In the genomic region with DNA sequence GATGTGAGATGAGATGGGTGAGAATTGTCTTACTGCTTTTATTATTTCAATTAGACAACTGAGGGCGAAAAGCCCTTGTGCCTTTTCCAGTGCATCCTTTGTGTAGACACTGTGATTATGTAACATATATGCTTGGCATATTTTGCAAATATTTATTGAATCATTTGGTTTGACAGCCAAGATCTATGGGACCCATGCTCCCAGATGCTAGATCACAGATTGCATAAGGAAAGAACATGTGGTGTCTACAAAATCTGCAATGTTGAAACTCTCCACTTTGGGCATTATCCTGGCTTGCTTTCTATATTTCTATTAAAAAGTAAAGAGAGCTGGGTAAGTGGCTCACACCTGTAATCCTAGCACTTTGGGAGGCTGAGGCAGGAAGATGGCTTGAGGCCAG, we compare ENCODE assay signal across 17 cellular contexts. TPM values are rescaled to one million over a fixed set of nuclear protein-coding genes. Genes with fewer than 3 reads are reported as not detected.
DNase-seq lines count a peak whose midpoint lies in the region; ATAC-seq, FAIRE-seq and TF ChIP-seq lines count a peak whose summit lies in the region.
"Had no signal": no experiment of that assay in that cellular context is flagged by ENCODE, and none has a peak within 500 bp of the region (broad histone marks: within the 10 kb centered on the region; RNA-seq: fewer than 3 reads in every experiment).

No MANE protein-coding gene starts in this region.

- H3K4me3 ChIP-seq in HepG2 (replicated peaks in 1 of 3; ENCODE audit: insufficient read depth in 1 of 3, low read depth in 2 of 3, low read length in 3 of 3) (no peak overlapping the region; a peak in 1 of 6 replicates), right lobe of liver (no peak overlapping the region), fibroblast of villous mesenchyme (ENCODE audit: low read depth, low read length) (no peak overlapping the region)
- H3K4me3 ChIP-seq: A549, BLaER1, GM23248 had no signal

- H3K4me1 ChIP-seq in HepG2 (ENCODE audit: insufficient read depth, low read length) (peaks cover 65% of the 10 kb centered on the region), right lobe of liver (peaks cover 0 to 6% (median 0%) of the 10 kb centered on the region in 4 donors)

- FAIRE-seq in HepG2 (lab: Jason Lieb, UNC), result no peak
- FAIRE-seq: A549, GM12891, GM19239, H54 had no signal

- TF ChIP-seq POLR2A in HepG2 (IDR thresholded peaks at IDR 0.05; ENCODE audit: insufficient read depth in 1 of 2, low read depth in 2 of 2, low read length in 2 of 2), result no peak
- TF ChIP-seq POLR2A in right lobe of liver (IDR thresholded peaks at IDR 0.05), result no peak

- H3K4me2 ChIP-seq in HepG2 (ENCODE audit: low read depth, low read length), result peak overlapping the region; percentile 23; the same call in 1 of the 2 replicates
- H3K4me2 ChIP-seq: A549, BLaER1, KMS-11 had no signal

- no peak overlapping the region for H3K9ac ChIP-seq in HepG2 (ENCODE audit: insufficient read depth, low read depth, low read length)
- H3K9ac ChIP-seq: BLaER1, GM23248, KMS-11 had no signal

- no peak for TF ChIP-seq EP300 in HepG2 (IDR thresholded peaks at IDR 0.05; ENCODE audit: low read depth in 2 of 2, low read length in 2 of 2)
- TF ChIP-seq EP300 in HepG2 (CRISPR knock-in tag; IDR thresholded peaks at IDR 0.05; ENCODE audit: borderline replicate concordance), result no peak

- H3K9me3 Mint-ChIP-seq in activated naive CD4-positive, alpha-beta T cell treated with anti-CD3 and anti-CD28 coated beads for 36 hours, result no peaks in the 10 kb centered on the region
- H3K9me3 Mint-ChIP-seq: CD8-positive, alpha-beta memory T cell had no signal

- H3K27ac ChIP-seq in HepG2 (ENCODE audit: extremely low read length, insufficient read depth, low read length) (no peak overlapping the region), right lobe of liver (no peak overlapping the region)
- H3K27ac ChIP-seq: A549, BLaER1, GM23248, KMS-11 had no signal

- peaks cover 8% of the 10 kb centered on the region for H3K36me3 Mint-ChIP-seq in activated naive CD4-positive, alpha-beta T cell treated with anti-CD3 and anti-CD28 coated beads for 36 hours (ENCODE audit: low read depth)

- CTCF ChIA-PET in HepG2 (lab: Yijun Ruan, JAX; ENCODE audit: low intra/inter-chr PET ratio, low total read pairs), result interaction anchor here (1.5 to 2.6 kb wide), 2 partner anchors 460 to 463 kb away, joined by 6 to 22 read pairs; no protein-coding TSS in a partner anchor
- CTCF ChIA-PET in activated naive CD4-positive, alpha-beta T cell treated with anti-CD3 and anti-CD28 coated beads for 36 hours (lab: Charles Lee), result interaction anchor here (0.6 to 1.2 kb wide), 3 partner anchors 203 to 462 kb away, joined by 3 read pairs; no protein-coding TSS in a partner anchor

- intact Hi-C loops in HepG2 (cut with micrococcal nuclease; ENCODE audit: unreplicated experiment) (loop anchor here (2.0 kb wide), 2 partner anchors 31 to 627 kb away; no protein-coding TSS in a partner anchor), right lobe of liver (cut with DNase I) (loop anchor here in 1 of 2 donors (10.0 kb wide), 1 partner anchor 463 kb away; no protein-coding TSS in a partner anchor)
- intact Hi-C loops in activated naive CD4-positive, alpha-beta T cell treated with anti-CD3 and anti-CD28 coated beads for 36 hours (cut with micrococcal nuclease), result no loop called here

- WGBS in HepG2 (ENCODE audit: low lambda C conversion rate), result 60% methylated on average over 1 of the region's 1 CpG
- WGBS in right lobe of liver (ENCODE audit: insufficient coverage, low coverage, low lambda C conversion rate, missing lambda C conversion rate), result 92% methylated on average over 1 of the region's 1 CpG

- H3K36me3 ChIP-seq in HepG2 (replicated peaks in 1 of 2; ENCODE audit: control insufficient read depth in 1 of 2, insufficient read depth in 2 of 2, low read length in 2 of 2) (no peaks in the 10 kb centered on the region), right lobe of liver (no peaks in the 10 kb centered on the region)
- H3K36me3 ChIP-seq: BLaER1 had no signal

- H3K79me2 ChIP-seq in HepG2 (ENCODE audit: insufficient read depth, low read length), result peaks cover 1% of the 10 kb centered on the region

- no peak overlapping the region for H3K27ac Mint-ChIP-seq in activated naive CD4-positive, alpha-beta T cell treated with anti-CD3 and anti-CD28 coated beads for 36 hours

- H3K4me3 Mint-ChIP-seq in activated naive CD4-positive, alpha-beta T cell treated with anti-CD3 and anti-CD28 coated beads for 36 hours, result no peak overlapping the region
- H3K4me3 Mint-ChIP-seq: CD8-positive, alpha-beta memory T cell had no signal

- TF ChIP-seq RAD21 in HepG2 (CRISPR knock-in tag; IDR thresholded peaks at IDR 0.05), result no peak

- DNase-seq in HepG2 (ENCODE audit: low spot score) (no peak), right lobe of liver (no peak), GM03348 (ENCODE audit: low spot score) (peak; percentile 40), NCI-H69 (lab: John Stamatoyannopoulos, UW) (peak; percentile 55), fibroblast of villous mesenchyme (ENCODE audit: low read depth) (peak; percentile 46), GM19240 (ENCODE audit: insufficient read length, low spot score) (no peak), SKM-1 (lab: John Stamatoyannopoulos, UW; ENCODE audit: unreplicated experiment) (no peak)
- DNase-seq in activated naive CD4-positive, alpha-beta T cell treated with anti-CD3 and anti-CD28 coated beads for 36 hours, result no peak
- DNase-seq: CD8-positive, alpha-beta memory T cell; DMS79; GM23248 had no signal

- no peak overlapping the region for H2AFZ ChIP-seq in HepG2 (ENCODE audit: low read length)
- H2AFZ ChIP-seq: GM23248 had no signal

- no TSS peak for BruUV-seq in HepG2 (replicated peaks; lab: Mats Ljungman, UMichigan)

- H3K9me3 ChIP-seq in HepG2 (ENCODE audit: low read length), result no peaks in the 10 kb centered on the region
- no peaks in the 10 kb centered on the region for H3K9me3 ChIP-seq in right lobe of liver
- H3K9me3 ChIP-seq: A549, BLaER1 had no signal

- no peaks in the 10 kb centered on the region for H3K4me1 Mint-ChIP-seq in activated naive CD4-positive, alpha-beta T cell treated with anti-CD3 and anti-CD28 coated beads for 36 hours (ENCODE audit: low read depth)

- in situ Hi-C loops in HepG2 (cut with HindIII; ENCODE audit: extremely low pct_ligation_motif_present, low pct_unique_long_range_greater_than_20kb), result loop anchor here (5.0 kb wide), 2 partner anchors 201 to 461 kb away; no protein-coding TSS in a partner anchor

- ATAC-seq in HepG2, result no peak
- ATAC-seq in right lobe of liver, result no peak

- H4K20me1 ChIP-seq in HepG2 (ENCODE audit: insufficient read depth, low read length), result no peaks in the 10 kb centered on the region
- H4K20me1 ChIP-seq: BLaER1 had no signal

- H3K27me3 ChIP-seq in HepG2 (ENCODE audit: control insufficient read depth in 1 of 2, insufficient read depth in 2 of 2, low read length in 2 of 2), result peaks cover 0 to 26% of the 10 kb centered on the region in 2 experiments; a peak in 3 of 5 replicates
- no peaks in the 10 kb centered on the region for H3K27me3 ChIP-seq in right lobe of liver
- H3K27me3 ChIP-seq: BLaER1 had no signal

- POLR2A ChIA-PET in HepG2 (lab: Yijun Ruan, JAX), result no interaction called here

- TF ChIP-seq CTCF in HepG2 (CRISPR knock-in tag; IDR thresholded peaks at IDR 0.05) (no peak), right lobe of liver (IDR thresholded peaks at IDR 0.05) (no peak), fibroblast of villous mesenchyme (IDR thresholded peaks at IDR 0.05; ENCODE audit: insufficient read depth, low read depth, low read length) (no peak)

- H3K27me3 Mint-ChIP-seq in activated naive CD4-positive, alpha-beta T cell treated with anti-CD3 and anti-CD28 coated beads for 36 hours (ENCODE audit: low read depth), result no peaks in the 10 kb centered on the region
- H3K27me3 Mint-ChIP-seq: CD8-positive, alpha-beta memory T cell had no signal

RNA-seq across cellular contexts. Expression of a gene that starts 4.8 kb away (rescaled TPM):
- total RNA-seq in HepG2 (2016; rRNA removed; fragmentation: Illumina TruSeq; extraction: Trizol), result 30.4 and 36.6 TPM in 2 replicates
- 31.1 and 36.5 TPM in 2 replicates for total RNA-seq in HepG2 (2016; cell fraction: cytosol; rRNA removed; fragmentation: Illumina TruSeq; extraction: Trizol; ENCODE audit: low read depth)
- 27.8 and 35.5 TPM in 2 replicates for total RNA-seq in HepG2 (2016; cell fraction: insoluble cytoplasmic fraction; rRNA removed; fragmentation: Illumina TruSeq; extraction: Trizol)
- 23.1 and 24.1 TPM in 2 replicates for total RNA-seq in HepG2 (2016; cell fraction: membrane; rRNA removed; fragmentation: Illumina TruSeq; extraction: Trizol)
- 30.5 and 33.6 TPM in 2 replicates for total RNA-seq in HepG2 (2016; cell fraction: nucleus; rRNA removed; fragmentation: Illumina TruSeq; extraction: Trizol)
- polyA plus RNA-seq in HepG2 (2011; rRNA removed), result 39.7 and 42.4 TPM in 2 replicates
- polyA plus RNA-seq in HepG2 (2011; cell fraction: cytosol; rRNA removed), result 17.6 and 17.9 TPM in 2 replicates
- polyA plus RNA-seq in HepG2 (2011; cell fraction: nucleus; rRNA removed), result 109 and 125 TPM in 2 replicates
- polyA plus RNA-seq in HepG2 (2012), result 39.9 and 40.8 TPM in 2 replicates
- polyA plus RNA-seq in HepG2 (2016; cell fraction: cytosol; fragmentation: Illumina TruSeq; extraction: Trizol; ENCODE audit: low read depth), result 7.6 and 9.4 TPM in 2 replicates
- 29.1 and 39.8 TPM in 2 replicates for polyA plus RNA-seq in HepG2 (2016; cell fraction: insoluble cytoplasmic fraction; fragmentation: Illumina TruSeq; extraction: Trizol; ENCODE audit: low read depth)
- polyA plus RNA-seq in HepG2 (2016; cell fraction: membrane; fragmentation: Illumina TruSeq; extraction: Trizol; ENCODE audit: low read depth), result 12.3 and 15.1 TPM in 2 replicates
- 67.3 and 73.0 TPM in 2 replicates for polyA plus RNA-seq in HepG2 (2016; cell fraction: nucleus; fragmentation: Illumina TruSeq; extraction: Trizol; ENCODE audit: insufficient read depth, low read depth)
- polyA minus RNA-seq in HepG2 (2011; rRNA and poly(A)+ RNA removed; ENCODE audit: low replicate concordance), result 29.1 and 63.0 TPM in 2 replicates
- polyA minus RNA-seq in HepG2 (2011; cell fraction: cytosol; rRNA and poly(A)+ RNA removed), result 21.6 and 22.3 TPM in 2 replicates
- polyA minus RNA-seq in HepG2 (2011; cell fraction: nucleus; rRNA and poly(A)+ RNA removed), result 95.8 and 106 TPM in 2 replicates
- total RNA-seq in right lobe of liver, result 10 to 100 TPM; 10.5 to 24.7 (median 16.9) TPM
- total RNA-seq in fibroblast of villous mesenchyme, result 25.9 and 26.7 TPM in 2 replicates
- total RNA-seq in activated naive CD4-positive, alpha-beta T cell treated with anti-CD3 and anti-CD28 coated beads for 36 hours, result 10 to 100 TPM; 31.4 to 32.1 TPM

RNA-seq across cellular contexts. Expression of a gene that starts 23.2 kb away (rescaled TPM):
- total RNA-seq in HepG2 (2016; rRNA removed; fragmentation: Illumina TruSeq; extraction: Trizol) (not detected in 2 replicates), right lobe of liver (1 to 10 TPM in 1 of 6 experiments, under 1 TPM in 5; 0.12 to 1.2 (median 0.51) TPM), fibroblast of villous mesenchyme (not detected in 2 replicates)
- total RNA-seq in HepG2 (2016; cell fraction: cytosol; rRNA removed; fragmentation: Illumina TruSeq; extraction: Trizol; ENCODE audit: low read depth), result not detected in 2 replicates
- 0.04 TPM in 1 of 2 replicates, not detected in the other for total RNA-seq in HepG2 (2016; cell fraction: insoluble cytoplasmic fraction; rRNA removed; fragmentation: Illumina TruSeq; extraction: Trizol)
- 0.03 TPM in 1 of 2 replicates, not detected in the other for total RNA-seq in HepG2 (2016; cell fraction: membrane; rRNA removed; fragmentation: Illumina TruSeq; extraction: Trizol)
- not detected in 2 replicates for total RNA-seq in HepG2 (2016; cell fraction: nucleus; rRNA removed; fragmentation: Illumina TruSeq; extraction: Trizol)
- polyA plus RNA-seq in HepG2 (2011; rRNA removed), result 0.01 and 0.04 TPM in 2 replicates
- 0.05 TPM in 2 replicates for polyA plus RNA-seq in HepG2 (2011; cell fraction: cytosol; rRNA removed)
- polyA plus RNA-seq in HepG2 (2011; cell fraction: nucleus; rRNA removed), result 0.03 TPM in 2 replicates
- polyA plus RNA-seq in HepG2 (2012), result 0.03 and 0.21 TPM in 2 replicates
- polyA plus RNA-seq in HepG2 (2016; cell fraction: cytosol; fragmentation: Illumina TruSeq; extraction: Trizol; ENCODE audit: low read depth), result 0.02 TPM in 1 of 2 replicates, not detected in the other
- polyA plus RNA-seq in HepG2 (2016; cell fraction: insoluble cytoplasmic fraction; fragmentation: Illumina TruSeq; extraction: Trizol; ENCODE audit: low read depth), result not detected in 2 replicates
- polyA plus RNA-seq in HepG2 (2016; cell fraction: membrane; fragmentation: Illumina TruSeq; extraction: Trizol; ENCODE audit: low read depth), result 0.02 TPM in 1 of 2 replicates, not detected in the other
- not detected in 2 replicates for polyA plus RNA-seq in HepG2 (2016; cell fraction: nucleus; fragmentation: Illumina TruSeq; extraction: Trizol; ENCODE audit: insufficient read depth, low read depth)
- polyA minus RNA-seq in HepG2 (2011; rRNA and poly(A)+ RNA removed; ENCODE audit: low replicate concordance), result 0.07 and 0.14 TPM in 2 replicates
- polyA minus RNA-seq in HepG2 (2011; cell fraction: cytosol; rRNA and poly(A)+ RNA removed), result not detected in 2 replicates
- under 0.01 and 0.12 TPM in 2 replicates for polyA minus RNA-seq in HepG2 (2011; cell fraction: nucleus; rRNA and poly(A)+ RNA removed)
- not detected for total RNA-seq in activated naive CD4-positive, alpha-beta T cell treated with anti-CD3 and anti-CD28 coated beads for 36 hours
- total RNA-seq: GM23248 had no signal
- polyA plus RNA-seq: CD8-positive, alpha-beta memory T cell had no signal

Comparison
In these comparisons a context has a peak if more than half of its experiments do, and no peak if none do; other contexts are left out.
1. DNase-seq: peak in GM03348 (single experiment), NCI-H69 (single experiment) and fibroblast of villous mesenchyme (single experiment); none in HepG2 (single experiment), right lobe of liver (0 of 3), GM19240 (single experiment), activated naive CD4-positive, alpha-beta T cell treated with anti-CD3 and anti-CD28 coated beads for 36 hours (single experiment) and SKM-1 (single experiment).